22 cellular contexts compared by ENCODE assay signal in the genomic region with DNA sequence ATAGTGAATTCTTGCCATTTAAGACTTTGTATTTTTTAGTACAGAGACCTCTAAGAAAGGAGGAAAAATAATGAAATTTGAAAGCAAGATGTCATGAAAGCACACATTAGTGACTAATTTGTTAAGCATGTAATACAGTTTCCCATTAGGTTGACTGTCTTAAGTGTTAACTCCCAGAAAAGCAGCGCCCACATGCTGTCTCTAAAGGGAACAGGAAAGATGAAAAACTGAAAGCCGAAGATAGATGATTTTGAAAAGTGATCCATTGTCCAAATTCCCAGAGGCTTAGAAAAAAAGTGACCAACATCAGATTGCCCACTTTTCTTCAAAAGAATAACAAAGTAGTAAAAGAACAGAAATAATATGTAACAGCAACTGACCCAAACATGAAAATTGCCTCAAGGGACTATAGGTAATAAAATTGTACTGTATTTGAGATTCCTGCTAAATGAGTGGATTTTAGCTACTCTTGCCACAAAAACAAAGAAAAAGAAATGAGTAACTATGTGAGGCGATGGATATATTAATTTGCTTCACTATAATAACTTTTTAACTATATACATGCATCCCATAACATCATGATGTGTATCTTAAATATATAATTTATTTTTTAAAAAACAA.
DNase-seq lines count a peak whose midpoint lies in the region; TF ChIP-seq lines count a peak whose summit lies in the region.
"Had no signal": no experiment of that assay in that cellular context is flagged by ENCODE, and none has a peak within 500 bp of the region (broad histone marks: within the 10 kb centered on the region; RNA-seq: fewer than 3 reads in every experiment).

No MANE protein-coding gene starts in this region.

- H3K36me3 Mint-ChIP-seq in osteocyte (ENCODE audit: unreplicated experiment), result no peaks in the 10 kb centered on the region
- H3K36me3 Mint-ChIP-seq: brain had no signal

- H3K4me3 Mint-ChIP-seq in osteocyte (ENCODE audit: unreplicated experiment), result peak overlapping the region; percentile 15
- H3K4me3 Mint-ChIP-seq: brain had no signal

- in situ Hi-C loops in SK-MEL-5 (cut with HindIII; ENCODE audit: low pct_unique_long_range_greater_than_20kb, low sequenced_read_pairs), result no loop called here

- no peaks in the 10 kb centered on the region for H3K27me3 Mint-ChIP-seq in osteocyte (ENCODE audit: unreplicated experiment)
- H3K27me3 Mint-ChIP-seq: brain had no signal

- H3K4me3 ChIP-seq in fibroblast of villous mesenchyme (ENCODE audit: low read depth, low read length), result no peak overlapping the region
- H3K4me3 ChIP-seq: esophagus muscularis mucosa, GM12878 had no signal

- H3K4me1 Mint-ChIP-seq in osteocyte (ENCODE audit: unreplicated experiment), result peaks cover 14% of the 10 kb centered on the region

- H3K9me3 Mint-ChIP-seq in osteocyte (ENCODE audit: unreplicated experiment), result no peaks in the 10 kb centered on the region

- no peak for TF ChIP-seq CTCF in fibroblast of villous mesenchyme (IDR thresholded peaks at IDR 0.05; ENCODE audit: insufficient read depth, low read depth, low read length)
- TF ChIP-seq CTCF in osteocyte (IDR thresholded peaks at IDR 0.05), result no peak

- no peak overlapping the region for H3K27ac Mint-ChIP-seq in osteocyte (ENCODE audit: unreplicated experiment)

- DNase-seq in ELR (ENCODE audit: low read depth) (peak; percentile 86), SK-MEL-5 (ENCODE audit: low read depth, low spot score) (peak; percentile 6), fibroblast of villous mesenchyme (ENCODE audit: low read depth) (peak; percentile 64), osteocyte (ENCODE audit: extremely low spot score, unreplicated experiment) (no peak), hypothalamus (lab: John Stamatoyannopoulos, UW) (no peak), NCI-H1092 treated with DMSO at 0.1 percent for 48 hours (lab: John Stamatoyannopoulos, UW) (no peak), NCI-H82 (lab: John Stamatoyannopoulos, UW) (no peak)
- no peak for DNase-seq in activated CD4-positive, alpha-beta T cell treated with anti-CD3 and anti-CD28 coated beads, Interleukin-2, amount 50 U/mL, for 48 hours
- DNase-seq: activated naive CD4-positive, alpha-beta T cell treated with anti-CD3 and anti-CD28 coated beads, Interleukin-2, amount 50 U/mL, for 16 hours; activated T-cell treated with anti-CD3 and anti-CD28 coated beads, Interleukin-2, amount 50 U/mL, for 1 hour; AML-193; Caco-2; left colon; NCI-H1436 treated with DMSO at 0.1 percent for 48 hours; NCI-H2171 treated with DMSO at 0.1 percent for 48 hours; NCI-H774; stimulated activated CD4-positive, alpha-beta T cell treated with anti-CD3 and anti-CD28 coated beads, Interleukin-2, amount 100 ng/mL, for 48 hours; substantia nigra; SW 1271 had no signal

Comparison
In these comparisons a context has a peak if more than half of its experiments do, and no peak if none do; other contexts are left out.
1. DNase-seq: peak in ELR (single experiment), SK-MEL-5 (single experiment) and fibroblast of villous mesenchyme (single experiment); none in osteocyte (single experiment), hypothalamus (0 of 51), activated CD4-positive, alpha-beta T cell treated with anti-CD3 and anti-CD28 coated beads, Interleukin-2, amount 50 U/mL, for 48 hours (0 of 2), NCI-H1092 treated with DMSO at 0.1 percent for 48 hours (single experiment) and NCI-H82 (single experiment).